Comparison of ENCODE assay signal across 1 cellular context in genomic region chr1:16607433-16607851, GRCh38.
TF ChIP-seq lines count a peak whose summit lies in the region.

No MANE protein-coding gene starts in this region.

TF ChIP-seq in K562, 482 proteins besides CTCF, POLR2A, EP300 and RAD21 (continued from another document and continues in another):
- TF ChIP-seq, protein P1, sequence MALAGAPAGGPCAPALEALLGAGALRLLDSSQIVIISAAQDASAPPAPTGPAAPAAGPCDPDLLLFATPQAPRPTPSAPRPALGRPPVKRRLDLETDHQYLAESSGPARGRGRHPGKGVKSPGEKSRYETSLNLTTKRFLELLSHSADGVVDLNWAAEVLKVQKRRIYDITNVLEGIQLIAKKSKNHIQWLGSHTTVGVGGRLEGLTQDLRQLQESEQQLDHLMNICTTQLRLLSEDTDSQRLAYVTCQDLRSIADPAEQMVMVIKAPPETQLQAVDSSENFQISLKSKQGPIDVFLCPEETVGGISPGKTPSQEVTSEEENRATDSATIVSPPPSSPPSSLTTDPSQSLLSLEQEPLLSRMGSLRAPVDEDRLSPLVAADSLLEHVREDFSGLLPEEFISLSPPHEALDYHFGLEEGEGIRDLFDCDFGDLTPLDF (CRISPR knock-in tag; IDR thresholded peaks at IDR 0.05) = peak; percentile 26; the same call in 1 of the 2 replicates
- TF ChIP-seq YY1 (IDR thresholded peaks at IDR 0.05; ENCODE audit: borderline replicate concordance in 1 of 3, control insufficient read depth in 1 of 3, extremely low read depth in 1 of 3, insufficient read depth in 3 of 3, insufficient read length in 1 of 3, insufficient replicate concordance in 2 of 3, low read depth in 1 of 3, low read length in 2 of 3) = no peak
- peak; percentile 11; the same call in 1 of the 2 replicates for TF ChIP-seq ATF2 (CRISPR knock-in tag; IDR thresholded peaks at IDR 0.05)
- TF ChIP-seq ZNF24 (IDR thresholded peaks at IDR 0.05) = no peak
- TF ChIP-seq ZNF407 (IDR thresholded peaks at IDR 0.05; ENCODE audit: low read depth) = no peak
- TF ChIP-seq ZNF583 (CRISPR knock-in tag; IDR thresholded peaks at IDR 0.05) = no peak
- TF ChIP-seq BCL6 (CRISPR knock-in tag; IDR thresholded peaks at IDR 0.05) = no peak
- TF ChIP-seq, protein P2, sequence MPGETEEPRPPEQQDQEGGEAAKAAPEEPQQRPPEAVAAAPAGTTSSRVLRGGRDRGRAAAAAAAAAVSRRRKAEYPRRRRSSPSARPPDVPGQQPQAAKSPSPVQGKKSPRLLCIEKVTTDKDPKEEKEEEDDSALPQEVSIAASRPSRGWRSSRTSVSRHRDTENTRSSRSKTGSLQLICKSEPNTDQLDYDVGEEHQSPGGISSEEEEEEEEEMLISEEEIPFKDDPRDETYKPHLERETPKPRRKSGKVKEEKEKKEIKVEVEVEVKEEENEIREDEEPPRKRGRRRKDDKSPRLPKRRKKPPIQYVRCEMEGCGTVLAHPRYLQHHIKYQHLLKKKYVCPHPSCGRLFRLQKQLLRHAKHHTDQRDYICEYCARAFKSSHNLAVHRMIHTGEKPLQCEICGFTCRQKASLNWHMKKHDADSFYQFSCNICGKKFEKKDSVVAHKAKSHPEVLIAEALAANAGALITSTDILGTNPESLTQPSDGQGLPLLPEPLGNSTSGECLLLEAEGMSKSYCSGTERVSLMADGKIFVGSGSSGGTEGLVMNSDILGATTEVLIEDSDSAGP (CRISPR knock-in tag; IDR thresholded peaks at IDR 0.05) = no peak
- TF ChIP-seq, protein P3, sequence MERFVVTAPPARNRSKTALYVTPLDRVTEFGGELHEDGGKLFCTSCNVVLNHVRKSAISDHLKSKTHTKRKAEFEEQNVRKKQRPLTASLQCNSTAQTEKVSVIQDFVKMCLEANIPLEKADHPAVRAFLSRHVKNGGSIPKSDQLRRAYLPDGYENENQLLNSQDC (CRISPR knock-in tag; IDR thresholded peaks at IDR 0.05) = no peak
- TF ChIP-seq HNRNPUL1 (IDR thresholded peaks at IDR 0.05; ENCODE audit: low read length) = 0 out of 2 replicates have a peak, but pooled peaks have one; percentile 55
- no peak for TF ChIP-seq ZBTB7A (IDR thresholded peaks at IDR 0.05; ENCODE audit: borderline replicate concordance, control insufficient read depth, low read depth, low read length)
- no peak for TF ChIP-seq NR0B1 (IDR thresholded peaks at IDR 0.05; ENCODE audit: partially characterized antibody)
- TF ChIP-seq FOXM1 (IDR thresholded peaks at IDR 0.05; ENCODE audit: low read depth) = no peak
- no peak for TF ChIP-seq FOXM1 (CRISPR knock-in tag; IDR thresholded peaks at IDR 0.05; ENCODE audit: low read depth)
- TF ChIP-seq, protein P4, sequence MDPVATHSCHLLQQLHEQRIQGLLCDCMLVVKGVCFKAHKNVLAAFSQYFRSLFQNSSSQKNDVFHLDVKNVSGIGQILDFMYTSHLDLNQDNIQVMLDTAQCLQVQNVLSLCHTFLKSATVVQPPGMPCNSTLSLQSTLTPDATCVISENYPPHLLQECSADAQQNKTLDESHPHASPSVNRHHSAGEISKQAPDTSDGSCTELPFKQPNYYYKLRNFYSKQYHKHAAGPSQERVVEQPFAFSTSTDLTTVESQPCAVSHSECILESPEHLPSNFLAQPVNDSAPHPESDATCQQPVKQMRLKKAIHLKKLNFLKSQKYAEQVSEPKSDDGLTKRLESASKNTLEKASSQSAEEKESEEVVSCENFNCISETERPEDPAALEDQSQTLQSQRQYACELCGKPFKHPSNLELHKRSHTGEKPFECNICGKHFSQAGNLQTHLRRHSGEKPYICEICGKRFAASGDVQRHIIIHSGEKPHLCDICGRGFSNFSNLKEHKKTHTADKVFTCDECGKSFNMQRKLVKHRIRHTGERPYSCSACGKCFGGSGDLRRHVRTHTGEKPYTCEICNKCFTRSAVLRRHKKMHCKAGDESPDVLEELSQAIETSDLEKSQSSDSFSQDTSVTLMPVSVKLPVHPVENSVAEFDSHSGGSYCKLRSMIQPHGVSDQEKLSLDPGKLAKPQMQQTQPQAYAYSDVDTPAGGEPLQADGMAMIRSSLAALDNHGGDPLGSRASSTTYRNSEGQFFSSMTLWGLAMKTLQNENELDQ (CRISPR knock-in tag; IDR thresholded peaks at IDR 0.05; ENCODE audit: borderline replicate concordance) = no peak
- no peak for TF ChIP-seq ZNF592 (IDR thresholded peaks at IDR 0.05)
- TF ChIP-seq SIX5 (IDR thresholded peaks at IDR 0.05; ENCODE audit: borderline replicate concordance in 1 of 2, insufficient read depth in 1 of 2, low read depth in 1 of 2, low read length in 2 of 2) = no peak
- TF ChIP-seq DNMT1 (IDR thresholded peaks at IDR 0.05) = no peak
- TF ChIP-seq, protein P5, sequence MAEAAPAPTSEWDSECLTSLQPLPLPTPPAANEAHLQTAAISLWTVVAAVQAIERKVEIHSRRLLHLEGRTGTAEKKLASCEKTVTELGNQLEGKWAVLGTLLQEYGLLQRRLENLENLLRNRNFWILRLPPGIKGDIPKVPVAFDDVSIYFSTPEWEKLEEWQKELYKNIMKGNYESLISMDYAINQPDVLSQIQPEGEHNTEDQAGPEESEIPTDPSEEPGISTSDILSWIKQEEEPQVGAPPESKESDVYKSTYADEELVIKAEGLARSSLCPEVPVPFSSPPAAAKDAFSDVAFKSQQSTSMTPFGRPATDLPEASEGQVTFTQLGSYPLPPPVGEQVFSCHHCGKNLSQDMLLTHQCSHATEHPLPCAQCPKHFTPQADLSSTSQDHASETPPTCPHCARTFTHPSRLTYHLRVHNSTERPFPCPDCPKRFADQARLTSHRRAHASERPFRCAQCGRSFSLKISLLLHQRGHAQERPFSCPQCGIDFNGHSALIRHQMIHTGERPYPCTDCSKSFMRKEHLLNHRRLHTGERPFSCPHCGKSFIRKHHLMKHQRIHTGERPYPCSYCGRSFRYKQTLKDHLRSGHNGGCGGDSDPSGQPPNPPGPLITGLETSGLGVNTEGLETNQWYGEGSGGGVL (CRISPR knock-in tag; IDR thresholded peaks at IDR 0.05) = no peak
- TF ChIP-seq BACH1 (tag; IDR thresholded peaks at IDR 0.05) = no peak
- TF ChIP-seq JUNB (CRISPR knock-in tag; conservative IDR thresholded peaks at IDR 0.05) = no peak
- no peak for TF ChIP-seq ZNF639 (CRISPR knock-in tag; conservative IDR thresholded peaks at IDR 0.05 in 1 of 2, IDR thresholded peaks at IDR 0.05 in 1 of 2)
- TF ChIP-seq ZNF507 (tag; conservative IDR thresholded peaks at IDR 0.05) = no peak
- TF ChIP-seq SRSF9 (IDR thresholded peaks at IDR 0.05; ENCODE audit: borderline replicate concordance, low read depth, low read length) = no peak
